ENCODE assay signal across 26 cellular contexts in genomic region chr4:3420956-3421355, GRCh38. TPM values are rescaled to one million over a fixed set of nuclear protein-coding genes. Genes with fewer than 3 reads are reported as not detected.
"Had no signal": no experiment of that assay in that cellular context is flagged by ENCODE, and none has a peak within 500 bp of the region (broad histone marks: within the 10 kb centered on the region; RNA-seq: fewer than 3 reads in every experiment).

No MANE protein-coding gene starts in this region.

- H3K4me3 Mint-ChIP-seq: activated naive CD8-positive, alpha-beta T cell; activated T-cell treated with anti-CD3 and anti-CD28 coated beads, Interleukin-2, amount 50 U/mL, for 72 hours; endodermal cell; mesothelial cell of epicardium; naive thymus-derived CD8-positive, alpha-beta T cell; stimulated activated memory B cell treated with anti-CD40 and anti-IgM and Interleukin-4, amounts not matched to agents 10 μg/mL and 1 μg/mL and 100 μg/mL, for 72 hours had no signal

- H3K4me1 ChIP-seq: heart left ventricle, sigmoid colon, tibial nerve had no signal

- ATAC-seq: esophagus mucosa; naive thymus-derived CD8-positive, alpha-beta T cell; stimulated activated memory B cell treated with anti-CD40 and anti-IgM and Interleukin-4, amounts not matched to agents 10 μg/mL and 1 μg/mL and 100 μg/mL, for 72 hours had no signal

- H3K27ac Mint-ChIP-seq: activated naive CD8-positive, alpha-beta T cell; activated T-cell treated with anti-CD3 and anti-CD28 coated beads, Interleukin-2, amount 50 U/mL, for 72 hours; endodermal cell; mesothelial cell of epicardium; naive thymus-derived CD8-positive, alpha-beta T cell; stimulated activated memory B cell treated with anti-CD40 and anti-IgM and Interleukin-4, amounts not matched to agents 10 μg/mL and 1 μg/mL and 100 μg/mL, for 72 hours had no signal

- H3K4me1 Mint-ChIP-seq: endodermal cell, mesothelial cell of epicardium had no signal

- H3K36me3 Mint-ChIP-seq: stimulated activated memory B cell treated with anti-CD40 and anti-IgM and Interleukin-4, amounts not matched to agents 10 μg/mL and 1 μg/mL and 100 μg/mL, for 72 hours had no signal

- DNase-seq: activated CD4-positive, alpha-beta T cell treated with anti-CD3 and anti-CD28 coated beads for 4 hours; activated CD4-positive, alpha-beta T cell treated with anti-CD3 and anti-CD28 coated beads, Interleukin-2, amount 50 U/mL, for 4 hours; activated effector memory CD4-positive, alpha-beta T cell treated with Interleukin-2 at 50 U/mL for 16 hours; activated naive CD4-positive, alpha-beta T cell treated with Interleukin-2 at 50 U/mL for 16 hours; activated T-cell treated with anti-CD3 and anti-CD28 coated beads for 4 hours; activated T-cell treated with anti-CD3 and anti-CD28 coated beads, Interleukin-2, amount 50 U/mL, for 72 hours; foreskin fibroblast; sigmoid colon; small intestine; stimulated activated CD4-positive, alpha-beta T cell treated with anti-CD3 and anti-CD28 coated beads, Interleukin-1b, Interleukin-23, amount 100 ng/mL, for 48 hours; stimulated activated CD4-positive, alpha-beta T cell treated with anti-CD3 and anti-CD28 coated beads, Interleukin-4, amount 100 ng/mL, for 4 hours; stimulated activated CD8-positive, alpha-beta memory T cell treated with anti-CD3 and anti-CD28 coated beads, Interleukin-4, amount 100 ng/mL, for 48 hours; T-helper 9 cell had no signal

- H3K9me3 ChIP-seq: heart left ventricle, sigmoid colon, tibial nerve had no signal

- H3K27me3 Mint-ChIP-seq: activated naive CD8-positive, alpha-beta T cell; naive thymus-derived CD8-positive, alpha-beta T cell; stimulated activated memory B cell treated with anti-CD40 and anti-IgM and Interleukin-4, amounts not matched to agents 10 μg/mL and 1 μg/mL and 100 μg/mL, for 72 hours had no signal

- H3K27ac ChIP-seq: brain microvascular endothelial cell, heart left ventricle, sigmoid colon, tibial nerve, VCaP had no signal

- H3K4me3 ChIP-seq: heart left ventricle, sigmoid colon, tibial nerve had no signal

- H3K9me3 Mint-ChIP-seq: activated T-cell treated with anti-CD3 and anti-CD28 coated beads, Interleukin-2, amount 50 U/mL, for 72 hours; endodermal cell; mesothelial cell of epicardium; naive thymus-derived CD8-positive, alpha-beta T cell; stimulated activated memory B cell treated with anti-CD40 and anti-IgM and Interleukin-4, amounts not matched to agents 10 μg/mL and 1 μg/mL and 100 μg/mL, for 72 hours had no signal

- H3K27me3 ChIP-seq: brain microvascular endothelial cell, heart left ventricle, sigmoid colon, tibial nerve had no signal

RNA-seq across cellular contexts. Expression of gene HGFAC, which starts 20.8 kb away (rescaled TPM):
- total RNA-seq: esophagus mucosa; naive thymus-derived CD8-positive, alpha-beta T cell; T-helper 1 cell treated with Interleukin-12 subunit alpha and Interleukin-12 subunit beta and Interleukin-4 antibody, amounts not matched to agents 30 ng/mL and 1 ng/mL, for 36 hours; tibial nerve had no signal
- polyA plus RNA-seq: naive thymus-derived CD8-positive, alpha-beta T cell had no signal

RNA-seq across cellular contexts. Expression of gene DOK7, which starts 42.1 kb away (rescaled TPM):
- total RNA-seq: activated T-cell treated with anti-CD3 and anti-CD28 coated beads, Interleukin-2, amount 50 U/mL, for 72 hours; astrocyte; naive thymus-derived CD8-positive, alpha-beta T cell; osteocyte; T-helper 1 cell treated with Interleukin-12 subunit alpha and Interleukin-12 subunit beta and Interleukin-4 antibody, amounts not matched to agents 30 ng/mL and 1 ng/mL, for 36 hours had no signal
